1 cellular context compared by ENCODE assay signal in the genomic region with DNA sequence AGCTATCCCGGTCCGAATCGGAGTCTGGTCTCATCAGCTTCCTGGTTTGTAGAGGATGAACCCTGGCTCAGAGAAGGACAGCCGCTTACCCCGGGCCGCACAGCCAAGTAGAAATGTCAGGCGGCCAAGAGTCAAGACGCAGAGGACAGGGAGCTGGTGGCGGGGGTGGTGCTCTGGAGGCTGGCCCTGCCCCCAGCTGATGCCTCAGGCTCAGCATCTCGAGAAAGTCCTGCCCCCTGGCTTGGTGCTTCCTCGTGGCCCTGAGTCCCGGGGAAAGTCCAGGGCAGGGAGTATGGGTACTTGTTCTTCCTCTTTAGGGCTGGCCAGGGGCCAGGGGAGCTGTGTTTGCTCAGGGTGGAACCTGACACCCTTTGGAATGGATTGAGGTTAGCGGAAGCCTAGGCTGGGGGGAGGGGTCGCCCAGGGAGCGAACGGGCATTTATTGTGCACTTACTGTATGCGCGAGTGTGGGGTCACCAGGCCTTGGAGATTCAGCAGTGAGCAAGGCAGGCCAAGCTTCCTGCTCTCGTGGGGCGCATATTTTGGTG.
A peak's percentile ranks its signal among the peaks of the same experiment; 100 is the strongest.
TF ChIP-seq lines count a peak whose summit lies in the region.

No MANE protein-coding gene starts in this region.

TF ChIP-seq in HepG2, 621 proteins besides CTCF, POLR2A, EP300 and RAD21 (continued from another document and continues in another):
- TF ChIP-seq, protein P1, sequence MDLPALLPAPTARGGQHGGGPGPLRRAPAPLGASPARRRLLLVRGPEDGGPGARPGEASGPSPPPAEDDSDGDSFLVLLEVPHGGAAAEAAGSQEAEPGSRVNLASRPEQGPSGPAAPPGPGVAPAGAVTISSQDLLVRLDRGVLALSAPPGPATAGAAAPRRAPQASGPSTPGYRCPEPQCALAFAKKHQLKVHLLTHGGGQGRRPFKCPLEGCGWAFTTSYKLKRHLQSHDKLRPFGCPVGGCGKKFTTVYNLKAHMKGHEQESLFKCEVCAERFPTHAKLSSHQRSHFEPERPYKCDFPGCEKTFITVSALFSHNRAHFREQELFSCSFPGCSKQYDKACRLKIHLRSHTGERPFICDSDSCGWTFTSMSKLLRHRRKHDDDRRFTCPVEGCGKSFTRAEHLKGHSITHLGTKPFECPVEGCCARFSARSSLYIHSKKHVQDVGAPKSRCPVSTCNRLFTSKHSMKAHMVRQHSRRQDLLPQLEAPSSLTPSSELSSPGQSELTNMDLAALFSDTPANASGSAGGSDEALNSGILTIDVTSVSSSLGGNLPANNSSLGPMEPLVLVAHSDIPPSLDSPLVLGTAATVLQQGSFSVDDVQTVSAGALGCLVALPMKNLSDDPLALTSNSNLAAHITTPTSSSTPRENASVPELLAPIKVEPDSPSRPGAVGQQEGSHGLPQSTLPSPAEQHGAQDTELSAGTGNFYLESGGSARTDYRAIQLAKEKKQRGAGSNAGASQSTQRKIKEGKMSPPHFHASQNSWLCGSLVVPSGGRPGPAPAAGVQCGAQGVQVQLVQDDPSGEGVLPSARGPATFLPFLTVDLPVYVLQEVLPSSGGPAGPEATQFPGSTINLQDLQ (CRISPR knock-in tag; IDR thresholded peaks at IDR 0.05): no peak
- TF ChIP-seq ZSCAN20 (CRISPR knock-in tag; IDR thresholded peaks at IDR 0.05; ENCODE audit: borderline replicate concordance) (no peak), JDP2 (CRISPR knock-in tag; IDR thresholded peaks at IDR 0.05; ENCODE audit: borderline replicate concordance) (no peak), ZNF549 (CRISPR knock-in tag; IDR thresholded peaks at IDR 0.05) (no peak), HIVEP1 (CRISPR knock-in tag; IDR thresholded peaks at IDR 0.05) (peak; percentile 75), ZBTB7A (CRISPR knock-in tag; IDR thresholded peaks at IDR 0.05) (peak; percentile 88), CAMTA2 (CRISPR knock-in tag; IDR thresholded peaks at IDR 0.05; ENCODE audit: borderline replicate concordance) (no peak), ZNF652 (CRISPR knock-in tag; IDR thresholded peaks at IDR 0.05; ENCODE audit: borderline replicate concordance, low read depth) (peak; percentile 64; the same call in 1 of the 2 replicates), NCOA1 (CRISPR knock-in tag; IDR thresholded peaks at IDR 0.05) (no peak), NAIF1 (CRISPR knock-in tag; IDR thresholded peaks at IDR 0.05; ENCODE audit: borderline replicate concordance) (no peak), ZSCAN30 (CRISPR knock-in tag; IDR thresholded peaks at IDR 0.05) (no peak; the same call in 1 of the 2 replicates), ZNF552 (CRISPR knock-in tag; IDR thresholded peaks at IDR 0.05; ENCODE audit: borderline replicate concordance) (peak; percentile 60; the same call in 1 of the 2 replicates), ZNF530 (CRISPR knock-in tag; IDR thresholded peaks at IDR 0.05; ENCODE audit: low read depth) (no peak), GFI1 (CRISPR knock-in tag; IDR thresholded peaks at IDR 0.05; ENCODE audit: borderline replicate concordance) (peak; percentile 74), ZFAT (CRISPR knock-in tag; conservative IDR thresholded peaks at IDR 0.05) (no peak), ZNF136 (CRISPR knock-in tag; IDR thresholded peaks at IDR 0.05; ENCODE audit: low read depth) (no peak), ZNF839 (CRISPR knock-in tag; IDR thresholded peaks at IDR 0.05; ENCODE audit: borderline replicate concordance) (no peak), ZNF451 (CRISPR knock-in tag; IDR thresholded peaks at IDR 0.05) (no peak), TARDBP (CRISPR knock-in tag; IDR thresholded peaks at IDR 0.05) (peak; percentile 95), ZNF101 (CRISPR knock-in tag; IDR thresholded peaks at IDR 0.05; ENCODE audit: borderline replicate concordance, low read depth) (no peak), ZEB1 (IDR thresholded peaks at IDR 0.05; ENCODE audit: insufficient replicate concordance, low read depth) (no peak), POGZ (CRISPR knock-in tag; IDR thresholded peaks at IDR 0.05) (peak; percentile 86), ZNF441 (CRISPR knock-in tag; IDR thresholded peaks at IDR 0.05; ENCODE audit: borderline replicate concordance) (peak; percentile 53; the same call in 1 of the 2 replicates), ZNF761 (CRISPR knock-in tag; conservative IDR thresholded peaks at IDR 0.05) (no peak), MTF2 (CRISPR knock-in tag; IDR thresholded peaks at IDR 0.05; ENCODE audit: borderline replicate concordance) (no peak), ZNF230 (CRISPR knock-in tag; IDR thresholded peaks at IDR 0.05) (no peak)
- TF ChIP-seq, protein P2, sequence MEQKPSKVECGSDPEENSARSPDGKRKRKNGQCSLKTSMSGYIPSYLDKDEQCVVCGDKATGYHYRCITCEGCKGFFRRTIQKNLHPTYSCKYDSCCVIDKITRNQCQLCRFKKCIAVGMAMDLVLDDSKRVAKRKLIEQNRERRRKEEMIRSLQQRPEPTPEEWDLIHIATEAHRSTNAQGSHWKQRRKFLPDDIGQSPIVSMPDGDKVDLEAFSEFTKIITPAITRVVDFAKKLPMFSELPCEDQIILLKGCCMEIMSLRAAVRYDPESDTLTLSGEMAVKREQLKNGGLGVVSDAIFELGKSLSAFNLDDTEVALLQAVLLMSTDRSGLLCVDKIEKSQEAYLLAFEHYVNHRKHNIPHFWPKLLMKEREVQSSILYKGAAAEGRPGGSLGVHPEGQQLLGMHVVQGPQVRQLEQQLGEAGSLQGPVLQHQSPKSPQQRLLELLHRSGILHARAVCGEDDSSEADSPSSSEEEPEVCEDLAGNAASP (CRISPR knock-in tag; IDR thresholded peaks at IDR 0.05; ENCODE audit: borderline replicate concordance): peak; percentile 77; the same call in 1 of the 2 replicates
- TF ChIP-seq, protein P3, sequence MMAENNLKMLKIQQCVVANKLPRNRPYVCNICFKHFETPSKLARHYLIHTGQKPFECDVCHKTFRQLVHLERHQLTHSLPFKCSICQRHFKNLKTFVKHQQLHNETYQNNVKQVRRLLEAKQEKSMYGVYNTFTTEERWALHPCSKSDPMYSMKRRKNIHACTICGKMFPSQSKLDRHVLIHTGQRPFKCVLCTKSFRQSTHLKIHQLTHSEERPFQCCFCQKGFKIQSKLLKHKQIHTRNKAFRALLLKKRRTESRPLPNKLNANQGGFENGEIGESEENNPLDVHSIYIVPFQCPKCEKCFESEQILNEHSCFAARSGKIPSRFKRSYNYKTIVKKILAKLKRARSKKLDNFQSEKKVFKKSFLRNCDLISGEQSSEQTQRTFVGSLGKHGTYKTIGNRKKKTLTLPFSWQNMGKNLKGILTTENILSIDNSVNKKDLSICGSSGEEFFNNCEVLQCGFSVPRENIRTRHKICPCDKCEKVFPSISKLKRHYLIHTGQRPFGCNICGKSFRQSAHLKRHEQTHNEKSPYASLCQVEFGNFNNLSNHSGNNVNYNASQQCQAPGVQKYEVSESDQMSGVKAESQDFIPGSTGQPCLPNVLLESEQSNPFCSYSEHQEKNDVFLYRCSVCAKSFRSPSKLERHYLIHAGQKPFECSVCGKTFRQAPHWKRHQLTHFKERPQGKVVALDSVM (CRISPR knock-in tag; IDR thresholded peaks at IDR 0.05): peak; percentile 76
- TF ChIP-seq, protein P4, sequence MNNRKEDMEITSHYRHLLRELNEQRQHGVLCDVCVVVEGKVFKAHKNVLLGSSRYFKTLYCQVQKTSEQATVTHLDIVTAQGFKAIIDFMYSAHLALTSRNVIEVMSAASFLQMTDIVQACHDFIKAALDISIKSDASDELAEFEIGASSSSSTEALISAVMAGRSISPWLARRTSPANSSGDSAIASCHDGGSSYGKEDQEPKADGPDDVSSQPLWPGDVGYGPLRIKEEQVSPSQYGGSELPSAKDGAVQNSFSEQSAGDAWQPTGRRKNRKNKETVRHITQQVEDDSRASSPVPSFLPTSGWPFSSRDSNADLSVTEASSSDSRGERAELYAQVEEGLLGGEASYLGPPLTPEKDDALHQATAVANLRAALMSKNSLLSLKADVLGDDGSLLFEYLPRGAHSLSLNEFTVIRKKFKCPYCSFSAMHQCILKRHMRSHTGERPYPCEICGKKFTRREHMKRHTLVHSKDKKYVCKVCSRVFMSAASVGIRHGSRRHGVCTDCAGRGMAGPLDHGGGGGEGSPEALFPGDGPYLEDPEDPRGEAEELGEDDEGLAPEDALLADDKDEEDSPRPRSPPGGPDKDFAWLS (CRISPR knock-in tag; IDR thresholded peaks at IDR 0.05; ENCODE audit: borderline replicate concordance): no peak
- TF ChIP-seq, protein P5, sequence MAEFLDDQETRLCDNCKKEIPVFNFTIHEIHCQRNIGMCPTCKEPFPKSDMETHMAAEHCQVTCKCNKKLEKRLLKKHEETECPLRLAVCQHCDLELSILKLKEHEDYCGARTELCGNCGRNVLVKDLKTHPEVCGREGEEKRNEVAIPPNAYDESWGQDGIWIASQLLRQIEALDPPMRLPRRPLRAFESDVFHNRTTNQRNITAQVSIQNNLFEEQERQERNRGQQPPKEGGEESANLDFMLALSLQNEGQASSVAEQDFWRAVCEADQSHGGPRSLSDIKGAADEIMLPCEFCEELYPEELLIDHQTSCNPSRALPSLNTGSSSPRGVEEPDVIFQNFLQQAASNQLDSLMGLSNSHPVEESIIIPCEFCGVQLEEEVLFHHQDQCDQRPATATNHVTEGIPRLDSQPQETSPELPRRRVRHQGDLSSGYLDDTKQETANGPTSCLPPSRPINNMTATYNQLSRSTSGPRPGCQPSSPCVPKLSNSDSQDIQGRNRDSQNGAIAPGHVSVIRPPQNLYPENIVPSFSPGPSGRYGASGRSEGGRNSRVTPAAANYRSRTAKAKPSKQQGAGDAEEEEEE (CRISPR knock-in tag; IDR thresholded peaks at IDR 0.05; ENCODE audit: borderline replicate concordance): no peak
- TF ChIP-seq, protein P6, sequence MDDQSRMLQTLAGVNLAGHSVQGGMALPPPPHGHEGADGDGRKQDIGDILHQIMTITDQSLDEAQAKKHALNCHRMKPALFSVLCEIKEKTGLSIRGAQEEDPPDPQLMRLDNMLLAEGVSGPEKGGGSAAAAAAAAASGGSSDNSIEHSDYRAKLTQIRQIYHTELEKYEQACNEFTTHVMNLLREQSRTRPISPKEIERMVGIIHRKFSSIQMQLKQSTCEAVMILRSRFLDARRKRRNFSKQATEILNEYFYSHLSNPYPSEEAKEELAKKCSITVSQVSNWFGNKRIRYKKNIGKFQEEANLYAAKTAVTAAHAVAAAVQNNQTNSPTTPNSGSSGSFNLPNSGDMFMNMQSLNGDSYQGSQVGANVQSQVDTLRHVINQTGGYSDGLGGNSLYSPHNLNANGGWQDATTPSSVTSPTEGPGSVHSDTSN (CRISPR knock-in tag; IDR thresholded peaks at IDR 0.05; ENCODE audit: borderline replicate concordance): no peak
- TF ChIP-seq, protein P7, sequence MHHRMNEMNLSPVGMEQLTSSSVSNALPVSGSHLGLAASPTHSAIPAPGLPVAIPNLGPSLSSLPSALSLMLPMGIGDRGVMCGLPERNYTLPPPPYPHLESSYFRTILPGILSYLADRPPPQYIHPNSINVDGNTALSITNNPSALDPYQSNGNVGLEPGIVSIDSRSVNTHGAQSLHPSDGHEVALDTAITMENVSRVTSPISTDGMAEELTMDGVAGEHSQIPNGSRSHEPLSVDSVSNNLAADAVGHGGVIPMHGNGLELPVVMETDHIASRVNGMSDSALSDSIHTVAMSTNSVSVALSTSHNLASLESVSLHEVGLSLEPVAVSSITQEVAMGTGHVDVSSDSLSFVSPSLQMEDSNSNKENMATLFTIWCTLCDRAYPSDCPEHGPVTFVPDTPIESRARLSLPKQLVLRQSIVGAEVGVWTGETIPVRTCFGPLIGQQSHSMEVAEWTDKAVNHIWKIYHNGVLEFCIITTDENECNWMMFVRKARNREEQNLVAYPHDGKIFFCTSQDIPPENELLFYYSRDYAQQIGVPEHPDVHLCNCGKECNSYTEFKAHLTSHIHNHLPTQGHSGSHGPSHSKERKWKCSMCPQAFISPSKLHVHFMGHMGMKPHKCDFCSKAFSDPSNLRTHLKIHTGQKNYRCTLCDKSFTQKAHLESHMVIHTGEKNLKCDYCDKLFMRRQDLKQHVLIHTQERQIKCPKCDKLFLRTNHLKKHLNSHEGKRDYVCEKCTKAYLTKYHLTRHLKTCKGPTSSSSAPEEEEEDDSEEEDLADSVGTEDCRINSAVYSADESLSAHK (CRISPR knock-in tag; IDR thresholded peaks at IDR 0.05; ENCODE audit: borderline replicate concordance): no peak
- TF ChIP-seq, protein P8, sequence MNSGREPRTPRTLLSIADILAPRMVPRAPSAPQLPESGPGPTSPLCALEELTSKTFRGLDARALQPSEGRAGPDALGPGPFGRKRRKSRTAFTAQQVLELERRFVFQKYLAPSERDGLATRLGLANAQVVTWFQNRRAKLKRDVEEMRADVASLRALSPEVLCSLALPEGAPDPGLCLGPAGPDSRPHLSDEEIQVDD (CRISPR knock-in tag; IDR thresholded peaks at IDR 0.05; ENCODE audit: borderline replicate concordance): no peak; the same call in 1 of the 2 replicates
- TF ChIP-seq, protein P9, sequence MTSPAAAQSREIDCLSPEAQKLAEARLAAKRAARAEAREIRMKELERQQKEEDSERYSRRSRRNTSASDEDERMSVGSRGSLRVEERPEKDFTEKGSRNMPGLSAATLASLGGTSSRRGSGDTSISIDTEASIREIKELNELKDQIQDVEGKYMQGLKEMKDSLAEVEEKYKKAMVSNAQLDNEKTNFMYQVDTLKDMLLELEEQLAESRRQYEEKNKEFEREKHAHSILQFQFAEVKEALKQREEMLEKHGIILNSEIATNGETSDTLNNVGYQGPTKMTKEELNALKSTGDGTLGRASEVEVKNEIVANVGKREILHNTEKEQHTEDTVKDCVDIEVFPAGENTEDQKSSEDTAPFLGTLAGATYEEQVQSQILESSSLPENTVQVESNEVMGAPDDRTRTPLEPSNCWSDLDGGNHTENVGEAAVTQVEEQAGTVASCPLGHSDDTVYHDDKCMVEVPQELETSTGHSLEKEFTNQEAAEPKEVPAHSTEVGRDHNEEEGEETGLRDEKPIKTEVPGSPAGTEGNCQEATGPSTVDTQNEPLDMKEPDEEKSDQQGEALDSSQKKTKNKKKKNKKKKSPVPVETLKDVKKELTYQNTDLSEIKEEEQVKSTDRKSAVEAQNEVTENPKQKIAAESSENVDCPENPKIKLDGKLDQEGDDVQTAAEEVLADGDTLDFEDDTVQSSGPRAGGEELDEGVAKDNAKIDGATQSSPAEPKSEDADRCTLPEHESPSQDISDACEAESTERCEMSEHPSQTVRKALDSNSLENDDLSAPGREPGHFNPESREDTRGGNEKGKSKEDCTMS (CRISPR knock-in tag; conservative IDR thresholded peaks at IDR 0.05): no peak
- TF ChIP-seq, protein P10, sequence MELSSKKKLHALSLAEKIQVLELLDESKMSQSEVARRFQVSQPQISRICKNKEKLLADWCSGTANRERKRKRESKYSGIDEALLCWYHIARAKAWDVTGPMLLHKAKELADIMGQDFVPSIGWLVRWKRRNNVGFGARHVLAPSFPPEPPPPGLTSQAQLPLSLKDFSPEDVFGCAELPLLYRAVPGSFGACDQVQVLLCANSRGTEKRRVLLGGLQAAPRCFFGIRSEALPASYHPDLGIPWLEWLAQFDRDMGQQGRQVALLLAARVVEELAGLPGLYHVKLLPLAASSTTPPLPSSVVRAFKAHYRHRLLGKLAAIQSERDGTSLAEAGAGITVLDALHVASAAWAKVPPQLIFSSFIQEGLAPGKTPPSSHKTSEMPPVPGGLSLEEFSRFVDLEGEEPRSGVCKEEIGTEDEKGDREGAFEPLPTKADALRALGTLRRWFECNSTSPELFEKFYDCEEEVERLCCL (CRISPR knock-in tag; IDR thresholded peaks at IDR 0.05; ENCODE audit: borderline replicate concordance): no peak
